Comparison of ENCODE assay signal across 12 cellular contexts in genomic region chr2:12282780-12283695, GRCh38.
A peak's percentile ranks its signal among the peaks of the same experiment; 100 is the strongest.
DNase-seq lines count a peak whose midpoint lies in the region; ATAC-seq, FAIRE-seq and TF ChIP-seq lines count a peak whose summit lies in the region.
"Had no signal": no experiment of that assay in that cellular context is flagged by ENCODE, and none has a peak within 500 bp of the region (broad histone marks: within the 10 kb centered on the region; RNA-seq: fewer than 3 reads in every experiment).

No MANE protein-coding gene starts in this region.

- no peaks in the 10 kb centered on the region for H3K9me3 Mint-ChIP-seq in activated naive CD8-positive, alpha-beta T cell treated with anti-CD3 and anti-CD28 coated beads, Interleukin-2, amount 50 U/mL, for 24 hours

- H3K27ac ChIP-seq in pancreas (no peak overlapping the region), lower lobe of right lung (no peak overlapping the region)

- H3K36me3 ChIP-seq in pancreas (no peaks in the 10 kb centered on the region), lower lobe of right lung (no peaks in the 10 kb centered on the region)

- no peak for DNase-seq in pancreas
- no peak for DNase-seq in lower lobe of right lung
- no peak for DNase-seq in activated naive CD8-positive, alpha-beta T cell treated with anti-CD3 and anti-CD28 coated beads, Interleukin-2, amount 50 U/mL, for 24 hours
- no peak for DNase-seq in AML-193 (lab: John Stamatoyannopoulos, UW)
- DNase-seq: activated CD8-positive, alpha-beta T cell treated with anti-CD3 and anti-CD28 coated beads, Interleukin-2, amount 10 ng/mL, durations not matched to agents 7 days and 5 days; stimulated activated CD4-positive, alpha-beta T cell treated with anti-CD3 and anti-CD28 coated beads, Interleukin-2, amount 100 ng/mL, for 48 hours; T-helper 1 cell had no signal

- H3K4me3 ChIP-seq in pancreas: no peak overlapping the region
- no peak overlapping the region for H3K4me3 ChIP-seq in lower lobe of right lung

- TF ChIP-seq CTCF in pancreas (IDR thresholded peaks at IDR 0.05) (no peak), lower lobe of right lung (IDR thresholded peaks at IDR 0.05) (no peak)

- H3K4me1 ChIP-seq in pancreas: no peaks in the 10 kb centered on the region
- H3K4me1 ChIP-seq in lower lobe of right lung: no peaks in the 10 kb centered on the region

- H3K36me3 Mint-ChIP-seq in activated naive CD8-positive, alpha-beta T cell treated with anti-CD3 and anti-CD28 coated beads, Interleukin-2, amount 50 U/mL, for 24 hours (ENCODE audit: low read depth): no peaks in the 10 kb centered on the region

- H3K27ac Mint-ChIP-seq in activated naive CD8-positive, alpha-beta T cell treated with anti-CD3 and anti-CD28 coated beads, Interleukin-2, amount 50 U/mL, for 24 hours: no peak overlapping the region
- H3K27ac Mint-ChIP-seq: activated CD8-positive, alpha-beta T cell treated with anti-CD3 and anti-CD28 coated beads, Interleukin-2, amount 10 ng/mL, durations not matched to agents 7 days and 5 days; activated naive CD4-positive, alpha-beta T cell treated with anti-CD3 and anti-CD28 coated beads, Interleukin-2, amount 50 U/mL, for 72 hours had no signal

- no peaks in the 10 kb centered on the region for H3K9me3 ChIP-seq in pancreas
- no peaks in the 10 kb centered on the region for H3K9me3 ChIP-seq in lower lobe of right lung

- H3K27me3 ChIP-seq in pancreas (no peaks in the 10 kb centered on the region), lower lobe of right lung (ENCODE audit: low read depth) (no peaks in the 10 kb centered on the region)

- ATAC-seq in GM19043 (IDR thresholded peaks at IDR 0.05; ENCODE audit: low read depth, unreplicated experiment): peak; percentile 81
- peak; percentile 65 for ATAC-seq in GM21825 (IDR thresholded peaks at IDR 0.05; ENCODE audit: unreplicated experiment)
- peak; percentile 60 for ATAC-seq in HG03196 (IDR thresholded peaks at IDR 0.05; ENCODE audit: unreplicated experiment)
- no peak for ATAC-seq in pancreas
- ATAC-seq in lower lobe of right lung: no peak
- no peak for ATAC-seq in activated naive CD8-positive, alpha-beta T cell treated with anti-CD3 and anti-CD28 coated beads, Interleukin-2, amount 50 U/mL, for 24 hours
- ATAC-seq: activated CD8-positive, alpha-beta T cell treated with anti-CD3 and anti-CD28 coated beads, Interleukin-2, amount 10 ng/mL, durations not matched to agents 7 days and 5 days; activated naive CD4-positive, alpha-beta T cell treated with anti-CD3 and anti-CD28 coated beads, Interleukin-2, amount 50 U/mL, for 72 hours; HCT116 had no signal

- H3K4me3 Mint-ChIP-seq in activated naive CD8-positive, alpha-beta T cell treated with anti-CD3 and anti-CD28 coated beads, Interleukin-2, amount 50 U/mL, for 24 hours: no peak overlapping the region
- H3K4me3 Mint-ChIP-seq: activated CD8-positive, alpha-beta T cell treated with anti-CD3 and anti-CD28 coated beads, Interleukin-2, amount 10 ng/mL, durations not matched to agents 7 days and 5 days had no signal

- H3K27me3 Mint-ChIP-seq in activated naive CD8-positive, alpha-beta T cell treated with anti-CD3 and anti-CD28 coated beads, Interleukin-2, amount 50 U/mL, for 24 hours: peaks cover 3% of the 10 kb centered on the region

- WGBS in pancreas, 2 donors: 83 to 84% methylated on average over 3 of the region's 3 CpGs

- peak; percentile 13 for FAIRE-seq in pancreas (lab: Jason Lieb, UNC)

- intact Hi-C loops in pancreas (cut with DNase I): no loop called here
- intact Hi-C loops in lower lobe of right lung (cut with DNase I): no loop called here

- peaks cover 22% of the 10 kb centered on the region for H3K4me1 Mint-ChIP-seq in activated naive CD8-positive, alpha-beta T cell treated with anti-CD3 and anti-CD28 coated beads, Interleukin-2, amount 50 U/mL, for 24 hours

Comparison
In these comparisons a context has a peak if more than half of its experiments do, and no peak if none do; other contexts are left out.
1. ATAC-seq: peak in GM19043 (single experiment), GM21825 (single experiment) and HG03196 (single experiment); none in pancreas (0 of 4), lower lobe of right lung (0 of 2) and activated naive CD8-positive, alpha-beta T cell treated with anti-CD3 and anti-CD28 coated beads, Interleukin-2, amount 50 U/mL, for 24 hours (single experiment).